20 cellular contexts compared by ENCODE assay signal in the genomic region with DNA sequence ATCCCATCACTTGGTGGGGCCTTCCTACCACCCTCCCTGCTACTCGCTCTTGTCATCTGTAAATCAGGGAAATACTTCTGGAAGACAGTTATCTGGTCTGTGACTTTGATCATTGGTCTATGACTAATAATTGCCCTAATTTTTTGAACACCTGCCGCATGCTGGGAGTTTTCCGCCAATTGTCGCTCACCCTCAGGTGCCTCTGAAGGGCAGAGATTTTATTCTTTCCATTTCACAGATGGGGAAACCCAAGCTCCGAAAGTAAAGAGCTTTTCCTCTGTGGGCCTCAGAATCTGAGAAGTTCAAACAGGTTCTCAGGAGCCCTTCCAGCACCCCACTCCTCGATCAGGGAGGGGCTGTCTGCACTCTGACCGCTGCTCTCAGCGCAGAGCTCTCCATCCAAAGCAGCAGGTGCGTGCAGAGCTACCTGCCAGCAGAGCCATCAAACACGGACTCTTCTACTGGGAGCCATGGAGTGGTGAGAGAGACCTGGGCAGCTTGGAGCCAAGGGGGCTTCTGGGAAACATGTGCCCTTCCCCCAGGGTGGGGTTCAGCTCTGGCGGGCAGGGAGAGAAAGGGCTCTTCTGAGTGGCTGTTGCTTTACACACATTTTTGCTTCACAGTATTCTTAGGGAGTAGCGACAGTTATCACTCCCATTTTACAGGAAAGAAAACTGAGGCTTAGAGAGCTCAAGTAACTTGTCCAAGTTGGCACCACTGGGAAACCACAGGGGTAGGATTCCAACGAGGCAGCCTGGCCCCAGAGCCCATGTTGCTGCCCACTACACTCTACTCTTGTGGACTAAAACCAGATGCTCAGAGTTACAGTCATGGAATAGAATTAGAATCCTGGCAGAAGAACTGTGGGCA. TPM values are rescaled to one million over a fixed set of nuclear protein-coding genes. Genes with fewer than 3 reads are reported as not detected.
DNase-seq lines count a peak whose midpoint lies in the region; ATAC-seq and FAIRE-seq lines count a peak whose summit lies in the region.
"Had no signal": no experiment of that assay in that cellular context is flagged by ENCODE, and none has a peak within 500 bp of the region (broad histone marks: within the 10 kb centered on the region; RNA-seq: fewer than 3 reads in every experiment).

No MANE protein-coding gene starts in this region.

- peaks cover 6 to 36% of the 10 kb centered on the region in 2 donors for H3K36me3 Mint-ChIP-seq in activated naive CD4-positive, alpha-beta T cell treated with anti-CD3 and anti-CD28 coated beads, Interleukin-2, amount 50 U/mL, for 72 hours
- peaks cover 21% of the 10 kb centered on the region for H3K36me3 Mint-ChIP-seq in activated naive CD8-positive, alpha-beta T cell treated with anti-CD3 and anti-CD28 coated beads, Interleukin-2, amount 10 ng/mL, durations not matched to agents 7 days and 5 days
- H3K36me3 Mint-ChIP-seq: naive B cell had no signal

- ATAC-seq in activated naive CD4-positive, alpha-beta T cell treated with anti-CD3 and anti-CD28 coated beads, Interleukin-2, amount 50 U/mL, for 72 hours: no peak
- no peak for ATAC-seq in activated naive CD8-positive, alpha-beta T cell treated with anti-CD3 and anti-CD28 coated beads, Interleukin-2, amount 10 ng/mL, durations not matched to agents 7 days and 5 days (ENCODE audit: low read depth)
- no peak for ATAC-seq in stimulated activated naive CD8-positive, alpha-beta T cell treated with anti-CD3 and anti-CD28 coated beads, Interleukin-15, amount 100 ng/mL, for 72 hours
- ATAC-seq in HG03460 (IDR thresholded peaks at IDR 0.05; ENCODE audit: unreplicated experiment): no peak
- ATAC-seq: lower lobe of right lung, pancreas had no signal

- DNase-seq in activated naive CD4-positive, alpha-beta T cell treated with anti-CD3 and anti-CD28 coated beads, Interleukin-2, amount 50 U/mL, for 72 hours (ENCODE audit: low spot score in 2 of 2): peak in 1 of 2 donors; percentile 55
- no peak for DNase-seq in activated naive CD4-positive, alpha-beta T cell treated with anti-CD3 and anti-CD28 coated beads, Interleukin-2, amount 50 U/mL, for 16 hours
- no peak for DNase-seq in GM19239 (ENCODE audit: insufficient read length, low spot score)
- DNase-seq in activated naive CD8-positive, alpha-beta T cell treated with anti-CD3 and anti-CD28 coated beads, Interleukin-2, amount 10 ng/mL, durations not matched to agents 7 days and 5 days: no peak
- no peak for DNase-seq in stimulated activated naive CD8-positive, alpha-beta T cell treated with anti-CD3 and anti-CD28 coated beads, Interleukin-15, amount 100 ng/mL, for 72 hours
- DNase-seq in DMS53 (lab: John Stamatoyannopoulos, UW): no peak
- DNase-seq: adrenal gland; C1 segment of cervical spinal cord; central memory CD4-positive, alpha-beta T cell; DMS153; glutamatergic neuron; immature natural killer cell; Kasumi-1; lower lobe of right lung; naive B cell; pancreas; RPMI8226; stimulated activated CD4-positive, alpha-beta T cell treated with anti-CD3 and anti-CD28 coated beads, Interleukin-4, amount 100 ng/mL, for 1 hour; SW 1271 had no signal

- H3K27ac Mint-ChIP-seq in activated naive CD4-positive, alpha-beta T cell treated with anti-CD3 and anti-CD28 coated beads, Interleukin-2, amount 50 U/mL, for 72 hours: peak overlapping the region; percentile 60 to 91
- H3K27ac Mint-ChIP-seq in activated naive CD8-positive, alpha-beta T cell treated with anti-CD3 and anti-CD28 coated beads, Interleukin-2, amount 10 ng/mL, durations not matched to agents 7 days and 5 days: peak overlapping the region; percentile 22
- H3K27ac Mint-ChIP-seq in stimulated activated naive CD8-positive, alpha-beta T cell treated with anti-CD3 and anti-CD28 coated beads, Interleukin-15, amount 100 ng/mL, for 72 hours: peak overlapping the region; percentile 35 to 88
- H3K27ac Mint-ChIP-seq: immature natural killer cell had no signal

- H3K9me3 Mint-ChIP-seq in activated naive CD4-positive, alpha-beta T cell treated with anti-CD3 and anti-CD28 coated beads, Interleukin-2, amount 50 U/mL, for 72 hours: no peaks in the 10 kb centered on the region
- no peaks in the 10 kb centered on the region for H3K9me3 Mint-ChIP-seq in activated naive CD8-positive, alpha-beta T cell treated with anti-CD3 and anti-CD28 coated beads, Interleukin-2, amount 10 ng/mL, durations not matched to agents 7 days and 5 days
- H3K9me3 Mint-ChIP-seq in stimulated activated naive CD8-positive, alpha-beta T cell treated with anti-CD3 and anti-CD28 coated beads, Interleukin-15, amount 100 ng/mL, for 72 hours: no peaks in the 10 kb centered on the region
- H3K9me3 Mint-ChIP-seq: naive B cell had no signal

- H3K4me3 Mint-ChIP-seq in activated naive CD8-positive, alpha-beta T cell treated with anti-CD3 and anti-CD28 coated beads, Interleukin-2, amount 10 ng/mL, durations not matched to agents 7 days and 5 days: peak overlapping the region; percentile 27
- H3K4me3 Mint-ChIP-seq in stimulated activated naive CD8-positive, alpha-beta T cell treated with anti-CD3 and anti-CD28 coated beads, Interleukin-15, amount 100 ng/mL, for 72 hours: peak overlapping the region; percentile 51 to 54
- H3K4me3 Mint-ChIP-seq: immature natural killer cell had no signal

- H3K4me1 Mint-ChIP-seq in activated naive CD8-positive, alpha-beta T cell treated with anti-CD3 and anti-CD28 coated beads, Interleukin-2, amount 10 ng/mL, durations not matched to agents 7 days and 5 days: peaks cover 65% of the 10 kb centered on the region
- peaks cover 97% of the 10 kb centered on the region for H3K4me1 Mint-ChIP-seq in stimulated activated naive CD8-positive, alpha-beta T cell treated with anti-CD3 and anti-CD28 coated beads, Interleukin-15, amount 100 ng/mL, for 72 hours

- POLR2A ChIA-PET in activated naive CD8-positive, alpha-beta T cell treated with anti-CD3 and anti-CD28 coated beads, Interleukin-2, amount 10 ng/mL, durations not matched to agents 7 days and 5 days (lab: Charles Lee): interaction anchor here (0.5 to 1.4 kb wide), 3 partner anchors 9 to 204 kb away, joined by 3 read pairs; no protein-coding TSS in a partner anchor

- no peaks in the 10 kb centered on the region for H3K27me3 Mint-ChIP-seq in activated naive CD8-positive, alpha-beta T cell treated with anti-CD3 and anti-CD28 coated beads, Interleukin-2, amount 10 ng/mL, durations not matched to agents 7 days and 5 days
- H3K27me3 Mint-ChIP-seq in stimulated activated naive CD8-positive, alpha-beta T cell treated with anti-CD3 and anti-CD28 coated beads, Interleukin-15, amount 100 ng/mL, for 72 hours: no peaks in the 10 kb centered on the region
- H3K27me3 Mint-ChIP-seq: naive B cell had no signal

- peak; percentile 77 for FAIRE-seq in GM19239 (lab: Jason Lieb, UNC)
- FAIRE-seq: pancreas had no signal

RNA-seq across cellular contexts. Expression of gene RUNX3, which starts 5.8 kb away (rescaled TPM):
- total RNA-seq in activated naive CD4-positive, alpha-beta T cell treated with anti-CD3 and anti-CD28 coated beads, Interleukin-2, amount 50 U/mL, for 72 hours: 100 to 1,000 TPM; 119 to 136 TPM
- total RNA-seq in activated naive CD8-positive, alpha-beta T cell treated with anti-CD3 and anti-CD28 coated beads, Interleukin-2, amount 10 ng/mL, durations not matched to agents 7 days and 5 days: 100 to 1,000 TPM; 172 TPM

Comparison
In these comparisons a context has a peak if more than half of its experiments do, and no peak if none do; other contexts are left out.
1. H3K27ac Mint-ChIP-seq: peak in every context shown above with its lines; median percentile 76 in activated naive CD4-positive, alpha-beta T cell treated with anti-CD3 and anti-CD28 coated beads, Interleukin-2, amount 50 U/mL, for 72 hours; 62 in stimulated activated naive CD8-positive, alpha-beta T cell treated with anti-CD3 and anti-CD28 coated beads, Interleukin-15, amount 100 ng/mL, for 72 hours; 22 in activated naive CD8-positive, alpha-beta T cell treated with anti-CD3 and anti-CD28 coated beads, Interleukin-2, amount 10 ng/mL, durations not matched to agents 7 days and 5 days.